1 cellular context compared by ENCODE assay signal in the genomic region with DNA sequence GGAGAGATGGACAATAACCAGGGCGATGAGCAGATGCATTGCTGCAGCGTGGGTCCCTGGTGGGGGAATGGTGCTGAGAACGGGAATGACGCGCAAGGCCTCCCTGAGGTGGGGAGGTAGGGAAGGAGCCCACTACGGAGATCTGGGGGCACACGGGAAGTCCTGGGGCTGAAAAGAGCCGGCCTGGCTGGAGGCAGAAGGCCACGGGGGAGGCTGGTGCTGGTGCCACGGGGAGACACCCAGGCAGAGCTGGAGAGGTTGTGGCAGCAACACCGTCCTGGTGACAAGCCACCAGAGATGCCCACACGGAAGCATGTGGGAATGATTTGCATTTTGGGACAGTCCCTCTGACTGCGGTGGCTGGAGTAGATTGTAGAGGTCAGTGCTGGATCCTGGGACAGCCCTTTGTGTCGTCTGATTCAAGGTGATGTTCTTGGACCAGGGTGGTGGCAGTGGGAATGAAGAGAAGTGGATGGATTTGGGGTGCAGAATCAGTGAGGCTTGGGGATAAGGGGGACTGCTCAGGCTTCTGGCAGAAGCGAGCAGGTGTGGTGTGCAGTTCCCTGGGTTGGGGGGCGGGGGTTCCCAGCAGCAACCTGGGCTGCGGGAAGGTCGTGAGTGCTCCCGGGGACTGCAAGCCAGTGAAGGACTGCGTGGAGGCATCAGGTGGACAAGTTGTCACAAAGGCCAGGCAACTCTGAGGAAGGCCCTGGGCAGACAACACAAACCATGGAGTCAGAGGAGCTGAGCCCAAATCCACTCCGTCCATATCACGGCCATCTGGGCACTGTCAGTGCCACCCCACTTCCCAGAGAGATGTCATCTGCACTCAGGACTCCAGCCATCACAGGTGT.
TF ChIP-seq lines count a peak whose summit lies in the region.

No MANE protein-coding gene starts in this region.

TF ChIP-seq in A549, 52 proteins besides CTCF, POLR2A, EP300 and RAD21 (continued from another document):
- TF ChIP-seq, protein P1, sequence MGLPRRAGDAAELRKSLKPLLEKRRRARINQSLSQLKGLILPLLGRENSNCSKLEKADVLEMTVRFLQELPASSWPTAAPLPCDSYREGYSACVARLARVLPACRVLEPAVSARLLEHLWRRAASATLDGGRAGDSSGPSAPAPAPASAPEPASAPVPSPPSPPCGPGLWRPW (IDR thresholded peaks at IDR 0.05), result no peak
- TF ChIP-seq, protein P2, sequence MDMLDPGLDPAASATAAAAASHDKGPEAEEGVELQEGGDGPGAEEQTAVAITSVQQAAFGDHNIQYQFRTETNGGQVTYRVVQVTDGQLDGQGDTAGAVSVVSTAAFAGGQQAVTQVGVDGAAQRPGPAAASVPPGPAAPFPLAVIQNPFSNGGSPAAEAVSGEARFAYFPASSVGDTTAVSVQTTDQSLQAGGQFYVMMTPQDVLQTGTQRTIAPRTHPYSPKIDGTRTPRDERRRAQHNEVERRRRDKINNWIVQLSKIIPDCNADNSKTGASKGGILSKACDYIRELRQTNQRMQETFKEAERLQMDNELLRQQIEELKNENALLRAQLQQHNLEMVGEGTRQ (IDR thresholded peaks at IDR 0.05), result no peak
- TF ChIP-seq, protein P3, sequence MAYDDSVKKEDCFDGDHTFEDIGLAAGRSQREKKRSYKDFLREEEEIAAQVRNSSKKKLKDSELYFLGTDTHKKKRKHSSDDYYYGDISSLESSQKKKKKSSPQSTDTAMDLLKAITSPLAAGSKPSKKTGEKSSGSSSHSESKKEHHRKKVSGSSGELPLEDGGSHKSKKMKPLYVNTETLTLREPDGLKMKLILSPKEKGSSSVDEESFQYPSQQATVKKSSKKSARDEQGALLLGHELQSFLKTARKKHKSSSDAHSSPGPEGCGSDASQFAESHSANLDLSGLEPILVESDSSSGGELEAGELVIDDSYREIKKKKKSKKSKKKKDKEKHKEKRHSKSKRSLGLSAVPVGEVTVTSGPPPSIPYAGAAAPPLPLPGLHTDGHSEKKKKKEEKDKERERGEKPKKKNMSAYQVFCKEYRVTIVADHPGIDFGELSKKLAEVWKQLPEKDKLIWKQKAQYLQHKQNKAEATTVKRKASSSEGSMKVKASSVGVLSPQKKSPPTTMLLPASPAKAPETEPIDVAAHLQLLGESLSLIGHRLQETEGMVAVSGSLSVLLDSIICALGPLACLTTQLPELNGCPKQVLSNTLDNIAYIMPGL (CRISPR knock-in tag; IDR thresholded peaks at IDR 0.05; ENCODE audit: borderline replicate concordance), result no peak
- TF ChIP-seq SMC3 (IDR thresholded peaks at IDR 0.05), result no peak
- TF ChIP-seq KDM1A (IDR thresholded peaks at IDR 0.05; ENCODE audit: low read depth), result no peak
- no peak for TF ChIP-seq EHMT2 (IDR thresholded peaks at IDR 0.05; ENCODE audit: low read depth)
- TF ChIP-seq TP53 (CRISPR knock-in tag; IDR thresholded peaks at IDR 0.05), result no peak
- TF ChIP-seq HDAC2 (IDR thresholded peaks at IDR 0.05), result no peak
- no peak for TF ChIP-seq ZSCAN20 (CRISPR knock-in tag; IDR thresholded peaks at IDR 0.05)
- TF ChIP-seq EHF (CRISPR knock-in tag; IDR thresholded peaks at IDR 0.05), result no peak
- TF ChIP-seq GATA3 (IDR thresholded peaks at IDR 0.05; ENCODE audit: borderline replicate concordance), result no peak
TF ChIP-seq in A549: peak in this region for 0.
